ENCODE assay signal across 9 cellular contexts in the genomic region with DNA sequence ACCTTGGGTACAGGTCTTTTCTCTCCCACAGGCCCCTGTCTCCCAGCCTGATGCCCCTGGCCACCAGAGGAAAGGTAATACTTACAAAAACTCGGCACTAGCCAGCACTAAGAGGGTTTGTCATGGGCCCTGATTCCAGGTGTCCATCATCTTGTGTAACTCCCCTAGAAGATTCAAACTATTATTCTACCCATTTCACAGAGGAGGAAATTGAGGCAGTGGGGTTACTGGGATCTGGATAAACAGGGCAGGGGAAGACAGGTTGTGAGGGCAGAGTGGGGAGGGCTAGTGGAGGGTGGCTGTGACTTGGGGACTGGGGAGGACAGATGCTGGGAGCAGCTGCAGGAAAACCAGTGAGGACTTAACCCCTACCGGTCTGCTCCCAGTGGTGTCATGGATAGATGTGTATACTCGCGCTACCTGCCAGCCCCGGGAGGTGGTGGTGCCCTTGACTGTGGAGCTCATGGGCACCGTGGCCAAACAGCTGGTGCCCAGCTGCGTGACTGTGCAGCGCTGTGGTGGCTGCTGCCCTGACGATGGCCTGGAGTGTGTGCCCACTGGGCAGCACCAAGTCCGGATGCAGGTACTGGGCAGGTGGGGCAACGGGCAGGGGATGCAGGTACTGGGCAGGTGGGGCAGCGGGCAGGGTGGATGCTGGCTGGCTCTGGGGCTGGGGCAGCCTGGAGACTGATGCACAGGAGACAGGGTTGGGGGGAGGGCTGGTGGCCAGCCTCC. TPM values are rescaled to one million over a fixed set of nuclear protein-coding genes. Genes with fewer than 3 reads are reported as not detected.
DNase-seq lines count a peak whose midpoint lies in the region; ATAC-seq, FAIRE-seq and TF ChIP-seq lines count a peak whose summit lies in the region.
"Had no signal": no experiment of that assay in that cellular context is flagged by ENCODE, and none has a peak within 500 bp of the region (broad histone marks: within the 10 kb centered on the region; RNA-seq: fewer than 3 reads in every experiment).

No MANE protein-coding gene starts in this region.

- peak overlapping the region; percentile 84 for H3K27ac Mint-ChIP-seq in stimulated activated naive CD8-positive, alpha-beta T cell treated with anti-CD3 and anti-CD28 coated beads, Interleukin-15, Interleukin-2, amounts not matched to agents 100 ng/mL and 50 ng/mL, for 24 hours

- H3K9ac ChIP-seq in mucosa of rectum (ENCODE audit: low read depth in 1 of 2, low read length in 2 of 2): peak overlapping the region; percentile 51 to 60

- H3K36me3 Mint-ChIP-seq in stimulated activated naive CD8-positive, alpha-beta T cell treated with anti-CD3 and anti-CD28 coated beads, Interleukin-15, Interleukin-2, amounts not matched to agents 100 ng/mL and 50 ng/mL, for 24 hours (ENCODE audit: low read depth): no peaks in the 10 kb centered on the region

- H3K9me3 ChIP-seq in mucosa of rectum (ENCODE audit: control insufficient read depth in 2 of 2, low read length in 2 of 2): no peaks in the 10 kb centered on the region
- H3K9me3 ChIP-seq: mucosa of descending colon had no signal

- H3K27ac ChIP-seq in mucosa of rectum (ENCODE audit: low read depth in 2 of 2, low read length in 2 of 2): peak overlapping the region; percentile 61 to 77

- H3K4me3 ChIP-seq in bronchial epithelial cell (ENCODE audit: low read depth, low read length) (peak overlapping the region; percentile 45), mucosa of rectum (ENCODE audit: low read length in 2 of 2) (peak overlapping the region; percentile 60 to 74)

- H3K4me3 Mint-ChIP-seq in stimulated activated naive CD8-positive, alpha-beta T cell treated with anti-CD3 and anti-CD28 coated beads, Interleukin-15, Interleukin-2, amounts not matched to agents 100 ng/mL and 50 ng/mL, for 24 hours: peak overlapping the region; percentile 87

- H3K4me1 Mint-ChIP-seq in stimulated activated naive CD8-positive, alpha-beta T cell treated with anti-CD3 and anti-CD28 coated beads, Interleukin-15, Interleukin-2, amounts not matched to agents 100 ng/mL and 50 ng/mL, for 24 hours (ENCODE audit: low read depth): peaks cover 44% of the 10 kb centered on the region

- H3K36me3 ChIP-seq in bronchial epithelial cell (ENCODE audit: control insufficient read depth, insufficient read depth, low read length) (peaks cover 1% of the 10 kb centered on the region), mucosa of rectum (ENCODE audit: control insufficient read depth in 2 of 2, insufficient read depth in 2 of 2, low read length in 2 of 2) (peaks cover 0 to 5% of the 10 kb centered on the region in 2 donors)

- no peaks in the 10 kb centered on the region for H3K9me3 Mint-ChIP-seq in stimulated activated naive CD8-positive, alpha-beta T cell treated with anti-CD3 and anti-CD28 coated beads, Interleukin-15, Interleukin-2, amounts not matched to agents 100 ng/mL and 50 ng/mL, for 24 hours

- no peaks in the 10 kb centered on the region for H3K27me3 Mint-ChIP-seq in stimulated activated naive CD8-positive, alpha-beta T cell treated with anti-CD3 and anti-CD28 coated beads, Interleukin-15, Interleukin-2, amounts not matched to agents 100 ng/mL and 50 ng/mL, for 24 hours

- DNase-seq in stimulated activated naive CD8-positive, alpha-beta T cell treated with anti-CD3 and anti-CD28 coated beads, Interleukin-15, Interleukin-2, amounts not matched to agents 100 U/mL and 50 U/mL, for 24 hours: no peak
- DNase-seq in bronchial epithelial cell (ENCODE audit: low read depth) (no peak), DMS79 treated with DMSO at 0.1 percent for 48 hours (lab: John Stamatoyannopoulos, UW) (no peak), hepatic stellate cell (ENCODE audit: low spot score) (no peak), NCI-H82 (lab: John Stamatoyannopoulos, UW) (no peak)

- ATAC-seq in stimulated activated naive CD8-positive, alpha-beta T cell treated with anti-CD3 and anti-CD28 coated beads, Interleukin-15, Interleukin-2, amounts not matched to agents 100 U/mL and 50 U/mL, for 24 hours: no peak
- ATAC-seq in HG03045 (IDR thresholded peaks at IDR 0.05; ENCODE audit: unreplicated experiment): no peak

- no peak for TF ChIP-seq CTCF in bronchial epithelial cell (IDR thresholded peaks at IDR 0.05; ENCODE audit: insufficient read depth, low read length, severe bottlenecking)

- no peak for FAIRE-seq in bronchial epithelial cell (lab: Jason Lieb, UNC)

- H3K27me3 ChIP-seq in bronchial epithelial cell (ENCODE audit: control insufficient read depth, insufficient read depth, low read length): no peaks in the 10 kb centered on the region
- no peaks in the 10 kb centered on the region for H3K27me3 ChIP-seq in mucosa of rectum (ENCODE audit: control insufficient read depth in 2 of 2, insufficient read depth in 2 of 2, low read length in 2 of 2)

- H3K4me1 ChIP-seq in mucosa of rectum (ENCODE audit: control insufficient read depth in 2 of 2, insufficient read depth in 2 of 2, low read length in 2 of 2): peaks cover 56 to 60% of the 10 kb centered on the region in 2 donors

RNA-seq across cellular contexts. Expression of a gene that starts 1.2 kb away (rescaled TPM):
- 6.7 and 12.4 TPM in 2 replicates for total RNA-seq in bronchial epithelial cell

RNA-seq across cellular contexts. Expression of a gene that starts 5.2 kb away (rescaled TPM):
- 3.4 and 10.1 TPM in 2 replicates for total RNA-seq in bronchial epithelial cell

RNA-seq across cellular contexts. Expression of a gene that starts 5.3 kb away (rescaled TPM):
- 45.0 and 91.1 TPM in 2 replicates for total RNA-seq in bronchial epithelial cell

RNA-seq across cellular contexts. Expression of a gene that starts 9.5 kb away (rescaled TPM):
- 57.9 and 75.0 TPM in 2 replicates for total RNA-seq in bronchial epithelial cell

RNA-seq across cellular contexts. Expression of a gene that starts 9.6 kb away (rescaled TPM):
- total RNA-seq in bronchial epithelial cell: 17.9 and 24.5 TPM in 2 replicates
